In the genomic region with DNA sequence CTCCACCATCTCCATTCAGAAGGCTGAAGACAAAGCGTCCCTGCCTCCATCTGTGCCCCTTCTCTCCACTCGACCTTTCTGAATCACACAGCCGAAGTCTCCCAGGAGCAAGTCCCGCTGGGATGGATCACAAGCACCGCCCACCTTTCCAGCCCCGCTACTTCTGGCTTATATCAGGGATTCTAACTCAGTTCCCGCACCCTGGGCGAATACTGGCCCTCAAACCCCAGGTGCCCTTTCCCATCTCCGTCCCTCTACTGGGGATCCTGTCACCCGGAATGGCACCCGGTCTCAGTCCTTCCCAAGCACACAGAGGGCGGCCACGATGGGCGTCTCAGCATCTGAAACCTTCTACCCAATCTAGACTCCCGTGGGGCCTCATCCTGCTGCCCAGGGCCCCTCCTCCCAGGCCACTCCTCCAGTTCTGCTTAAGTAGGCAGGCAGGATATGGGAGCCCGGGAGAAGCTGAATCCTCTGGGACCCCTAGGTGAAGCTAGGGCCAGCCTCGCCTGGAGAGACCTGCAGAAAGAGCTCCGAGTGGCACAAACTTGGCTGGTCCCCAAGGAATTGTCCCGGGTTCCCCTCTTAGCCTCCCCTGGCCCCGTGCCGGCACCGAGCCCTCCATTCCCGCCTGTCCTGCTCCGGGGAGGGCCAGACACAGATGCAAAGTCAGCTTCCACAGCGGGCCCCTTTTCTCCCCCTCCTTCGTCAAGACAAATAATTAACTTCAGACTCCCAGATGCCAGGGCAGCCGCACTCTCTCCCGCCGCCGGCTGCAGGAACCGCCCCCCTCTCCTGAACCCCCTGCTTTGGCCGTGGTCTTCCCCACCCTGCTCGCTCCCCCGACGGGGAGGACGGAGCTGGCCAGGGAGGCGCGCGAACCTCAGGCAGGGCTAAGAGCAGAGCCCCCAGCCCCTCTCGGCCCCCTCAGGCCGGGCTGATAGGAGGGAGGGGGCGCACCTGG, we compare ENCODE assay signal across 9 cellular contexts. TPM values are rescaled to one million over a fixed set of nuclear protein-coding genes. Genes with fewer than 3 reads are reported as not detected.
DNase-seq lines count a peak whose midpoint lies in the region; ATAC-seq and TF ChIP-seq lines count a peak whose summit lies in the region.
"Had no signal": no experiment of that assay in that cellular context is flagged by ENCODE, and none has a peak within 500 bp of the region (broad histone marks: within the 10 kb centered on the region; RNA-seq: fewer than 3 reads in every experiment).

No MANE protein-coding gene starts in this region.

- H3K27me3 ChIP-seq in BLaER1 (peaks cover 56% of the 10 kb centered on the region), neuron (ENCODE audit: insufficient read depth, low read length) (peaks cover 53% of the 10 kb centered on the region), Karpas-422 (ENCODE audit: low read length) (no peaks in the 10 kb centered on the region)

- H3K9me2 ChIP-seq in Karpas-422 (replicated peaks; ENCODE audit: insufficient read depth, low read length) (no peaks in the 10 kb centered on the region), OCI-LY7 (ENCODE audit: insufficient read depth, low read length) (no peaks in the 10 kb centered on the region)

- H3K27ac ChIP-seq in BLaER1: no peak overlapping the region
- no peak overlapping the region for H3K27ac ChIP-seq in Karpas-422 (ENCODE audit: low read length)
- H3K27ac ChIP-seq in OCI-LY7 (ENCODE audit: low read depth, low read length, poor library complexity, severe bottlenecking): no peak overlapping the region

- H3K9ac ChIP-seq in BLaER1: no peak overlapping the region
- H3K9ac ChIP-seq in Karpas-422 (ENCODE audit: low read length): no peak overlapping the region

- no peak for ATAC-seq in GM18517 (IDR thresholded peaks at IDR 0.05; ENCODE audit: unreplicated experiment)

- H3K4me2 ChIP-seq in BLaER1 (peak overlapping the region; percentile 77), Karpas-422 (ENCODE audit: low read depth, low read length, poor library complexity, severe bottlenecking) (no peak overlapping the region), OCI-LY7 (ENCODE audit: low read length) (no peak overlapping the region)

- H3K79me2 ChIP-seq in Karpas-422 (ENCODE audit: low read length) (no peaks in the 10 kb centered on the region), OCI-LY7 (ENCODE audit: insufficient read depth, low read depth, low read length) (no peaks in the 10 kb centered on the region)

- TF ChIP-seq CTCF in fibroblast of mammary gland (conservative IDR thresholded peaks at IDR 0.05; ENCODE audit: control insufficient read depth, insufficient read depth, low read depth, low read length) (no peak), OCI-LY7 (conservative IDR thresholded peaks at IDR 0.05; ENCODE audit: low read length) (no peak)

- POLR2A ChIA-PET in OCI-LY7 (lab: Charles Lee): interaction anchor here (0.8 kb wide), 1 partner anchor 30 kb away, joined by 3 read pairs; no protein-coding TSS in a partner anchor

- H3K9me3 ChIP-seq in BLaER1 (no peaks in the 10 kb centered on the region), neuron (ENCODE audit: low read length) (no peaks in the 10 kb centered on the region), Karpas-422 (ENCODE audit: low read length) (no peaks in the 10 kb centered on the region), OCI-LY7 (ENCODE audit: low read length) (no peaks in the 10 kb centered on the region)

- no TSS peak for BruUV-seq in OCI-LY7 (replicated peaks; lab: Mats Ljungman, UMichigan)

- CTCF ChIA-PET in OCI-LY7 (lab: Charles Lee; ENCODE audit: unreplicated experiment): no interaction called here

- H3K4me3 ChIP-seq in BLaER1: no peak overlapping the region
- peak overlapping the region; percentile 12 for H3K4me3 ChIP-seq in fibroblast of mammary gland (ENCODE audit: control insufficient read depth, low read depth, low read length)
- H3K4me3 ChIP-seq in neuron (ENCODE audit: low read length): no peak overlapping the region
- no peak overlapping the region for H3K4me3 ChIP-seq in Karpas-422 (ENCODE audit: low read length)
- no peak overlapping the region for H3K4me3 ChIP-seq in OCI-LY7 (ENCODE audit: low read depth, low read length, poor library complexity, severe bottlenecking)

- intact Hi-C loops in OCI-LY7 (cut with micrococcal nuclease; ENCODE audit: unreplicated experiment): no loop called here

- H3K36me3 ChIP-seq in BLaER1: no peaks in the 10 kb centered on the region
- H3K36me3 ChIP-seq in neuron (ENCODE audit: insufficient read depth, low read length): no peaks in the 10 kb centered on the region
- H3K36me3 ChIP-seq in Karpas-422 (ENCODE audit: insufficient read depth, low read length): no peaks in the 10 kb centered on the region
- no peaks in the 10 kb centered on the region for H3K36me3 ChIP-seq in OCI-LY7 (ENCODE audit: insufficient read depth, low read length)

- H4K20me1 ChIP-seq in BLaER1: no peaks in the 10 kb centered on the region
- no peaks in the 10 kb centered on the region for H4K20me1 ChIP-seq in Karpas-422 (ENCODE audit: insufficient read depth, low read depth, low read length)
- no peaks in the 10 kb centered on the region for H4K20me1 ChIP-seq in OCI-LY7 (ENCODE audit: insufficient read depth, low read length)

- DNase-seq in NCI-H69 (lab: John Stamatoyannopoulos, UW): peak; percentile 83
- DNase-seq in fibroblast of mammary gland (ENCODE audit: low read depth): peak; percentile 12
- no peak for DNase-seq in Karpas-422
- DNase-seq in OCI-LY7 (ENCODE audit: low spot score): no peak
- no peak for DNase-seq in activated effector memory CD4-positive, alpha-beta T cell treated with anti-CD3 and anti-CD28 coated beads, Interleukin-2, amount 50 U/mL, for 16 hours
- DNase-seq: activated CD8-positive, alpha-beta memory T cell treated with anti-CD3 and anti-CD28 coated beads, Interleukin-2, amount 50 U/mL, for 4 hours had no signal

- H3K4me1 ChIP-seq in BLaER1: peaks cover 38% of the 10 kb centered on the region
- H3K4me1 ChIP-seq in neuron (ENCODE audit: insufficient read depth, low read length): peaks cover 11% of the 10 kb centered on the region
- H3K4me1 ChIP-seq in Karpas-422 (ENCODE audit: low read length): no peaks in the 10 kb centered on the region
- H3K4me1 ChIP-seq in OCI-LY7 (ENCODE audit: insufficient read depth, low read length, poor library complexity, severe bottlenecking): no peaks in the 10 kb centered on the region

- peak overlapping the region; percentile 20 for H2AFZ ChIP-seq in neuron (ENCODE audit: low read depth, low read length)
- no peak overlapping the region for H2AFZ ChIP-seq in Karpas-422 (ENCODE audit: low read length)
- H2AFZ ChIP-seq in OCI-LY7 (ENCODE audit: low read length): no peak overlapping the region

RNA-seq across cellular contexts. Expression of a gene that starts 0.6 kb away (rescaled TPM):
- total RNA-seq in Karpas-422 (2014; rRNA removed; shearing (Covaris generic); ENCODE audit: low replicate concordance): 1.6 and 11.7 TPM in 2 replicates
- total RNA-seq in OCI-LY7 (2014; rRNA removed; shearing (Covaris generic)): 0.90 and 2.3 TPM in 2 replicates
- total RNA-seq in OCI-LY7 (2022): 1.4 TPM in 2 replicates

RNA-seq across cellular contexts. Expression of a gene that starts 27.8 kb away (rescaled TPM):
- 7.8 and 11.5 TPM in 2 replicates for total RNA-seq in Karpas-422 (2014; rRNA removed; shearing (Covaris generic); ENCODE audit: low replicate concordance)
- total RNA-seq in OCI-LY7 (2014; rRNA removed; shearing (Covaris generic)): 3.9 and 8.2 TPM in 2 replicates
- 15.8 and 21.9 TPM in 2 replicates for total RNA-seq in OCI-LY7 (2022)

RNA-seq across cellular contexts. Expression of a gene that starts 47.2 kb away (rescaled TPM):
- 184 and 208 TPM in 2 replicates for total RNA-seq in Karpas-422 (2014; rRNA removed; shearing (Covaris generic); ENCODE audit: low replicate concordance)
- total RNA-seq in OCI-LY7 (2014; rRNA removed; shearing (Covaris generic)): 84.9 and 108 TPM in 2 replicates
- 149 and 155 TPM in 2 replicates for total RNA-seq in OCI-LY7 (2022)

Comparison
In these comparisons a context has a peak if more than half of its experiments do, and no peak if none do; other contexts are left out.
1. DNase-seq: peak in NCI-H69 (single experiment) and fibroblast of mammary gland (single experiment); none in Karpas-422 (single experiment), OCI-LY7 (single experiment) and activated effector memory CD4-positive, alpha-beta T cell treated with anti-CD3 and anti-CD28 coated beads, Interleukin-2, amount 50 U/mL, for 16 hours (single experiment).